In the genomic region with DNA sequence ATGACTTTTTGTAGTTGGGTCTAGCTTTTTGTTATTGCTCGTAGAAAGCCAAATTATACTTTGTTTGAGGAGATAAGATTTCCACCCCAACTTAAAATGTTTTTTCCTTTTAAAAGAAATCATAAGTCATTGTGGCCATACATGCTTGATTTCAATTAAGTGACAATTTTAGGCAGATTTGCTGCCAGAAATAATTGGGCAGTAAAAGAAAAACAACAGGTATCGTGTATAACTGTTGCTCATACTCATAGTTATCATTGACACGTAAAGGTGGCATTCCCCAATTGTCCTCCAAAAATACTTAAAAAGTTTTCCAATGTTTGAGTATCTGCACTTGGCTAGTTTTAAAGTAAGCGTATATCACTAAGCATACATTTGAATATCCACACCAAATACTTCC, we compare ENCODE assay signal across 34 cellular contexts.
"Had no signal": no experiment of that assay in that cellular context is flagged by ENCODE, and none has a peak within 500 bp of the region (broad histone marks: within the 10 kb centered on the region; RNA-seq: fewer than 3 reads in every experiment).

No MANE protein-coding gene starts in this region.

- H3K27me3 Mint-ChIP-seq: activated CD4-positive, alpha-beta memory T cell treated with anti-CD3 and anti-CD28 coated beads for 36 hours; activated CD4-positive, alpha-beta T cell treated with anti-CD3 and anti-CD28 coated beads, Interleukin-2, amount 10 ng/mL, durations not matched to agents 24 days and 14 days; activated CD8-positive, alpha-beta memory T cell treated with anti-CD3 and anti-CD28 coated beads, Interleukin-2, amount 10 ng/mL, durations not matched to agents 7 days and 5 days; activated naive CD4-positive, alpha-beta T cell treated with anti-CD3 and anti-CD28 coated beads, Interleukin-2, amount 50 U/mL, for 24 hours; activated naive CD8-positive, alpha-beta T cell treated with anti-CD3 and anti-CD28 coated beads, Interleukin-2, amount 50 U/mL, for 24 hours had no signal

- H3K4me3 ChIP-seq: adrenal gland, body of pancreas, esophagus muscularis mucosa, gastrocnemius medialis, heart left ventricle had no signal

- H3K27ac Mint-ChIP-seq: activated CD4-positive, alpha-beta memory T cell treated with anti-CD3 and anti-CD28 coated beads for 36 hours; activated CD4-positive, alpha-beta T cell treated with anti-CD3 and anti-CD28 coated beads for 36 hours; activated CD4-positive, alpha-beta T cell treated with anti-CD3 and anti-CD28 coated beads, Interleukin-2, amount 10 ng/mL, durations not matched to agents 24 days and 14 days; activated CD8-positive, alpha-beta memory T cell treated with anti-CD3 and anti-CD28 coated beads, Interleukin-2, amount 10 ng/mL, durations not matched to agents 7 days and 5 days; activated CD8-positive, alpha-beta T cell treated with anti-CD3 and anti-CD28 coated beads, Interleukin-2, amount 10 ng/mL, durations not matched to agents 7 days and 5 days; activated naive CD4-positive, alpha-beta T cell treated with anti-CD3 and anti-CD28 coated beads for 36 hours; activated naive CD4-positive, alpha-beta T cell treated with anti-CD3 and anti-CD28 coated beads, Interleukin-2, amount 50 U/mL, for 24 hours; activated naive CD8-positive, alpha-beta T cell treated with anti-CD3 and anti-CD28 coated beads for 36 hours; activated naive CD8-positive, alpha-beta T cell treated with anti-CD3 and anti-CD28 coated beads, Interleukin-2, amount 50 U/mL, for 24 hours; activated T-helper 1 cell treated with anti-CD3 and anti-CD28 coated beads, Interleukin-12 subunit alpha, Interleukin-12 subunit beta, Interleukin-2, Interleukin-4 antibody, amounts not matched to agents 30 ng/mL and 10 ng/mL and 1 ng/mL, durations not matched to agents 14 hours and 24 hours and 36 hours; activated T-helper 2 cell treated with anti-CD3 and anti-CD28 coated beads, Interferon-gamma antibody, Interleukin-2, Interleukin-4, amounts not matched to agents 10 μg/mL and 5 μg/mL and 100 μg/mL, durations not matched to agents 14 hours and 24 hours and 36 hours; effector memory CD8-positive, alpha-beta T cell had no signal

- H3K27ac ChIP-seq: adrenal gland, body of pancreas, esophagus muscularis mucosa, foreskin keratinocyte, gastrocnemius medialis, heart left ventricle, WERI-Rb-1 had no signal

- H3K4me1 Mint-ChIP-seq: activated CD4-positive, alpha-beta T cell treated with anti-CD3 and anti-CD28 coated beads for 36 hours; activated CD4-positive, alpha-beta T cell treated with anti-CD3 and anti-CD28 coated beads, Interleukin-2, amount 10 ng/mL, durations not matched to agents 24 days and 14 days; activated CD8-positive, alpha-beta memory T cell treated with anti-CD3 and anti-CD28 coated beads, Interleukin-2, amount 10 ng/mL, durations not matched to agents 7 days and 5 days; activated naive CD4-positive, alpha-beta T cell treated with anti-CD3 and anti-CD28 coated beads, Interleukin-2, amount 50 U/mL, for 24 hours; activated naive CD8-positive, alpha-beta T cell treated with anti-CD3 and anti-CD28 coated beads for 36 hours; activated naive CD8-positive, alpha-beta T cell treated with anti-CD3 and anti-CD28 coated beads, Interleukin-2, amount 50 U/mL, for 24 hours had no signal

- ATAC-seq: activated CD4-positive, alpha-beta T cell treated with anti-CD3 and anti-CD28 coated beads for 36 hours; activated CD8-positive, alpha-beta memory T cell treated with anti-CD3 and anti-CD28 coated beads, Interleukin-2, amount 10 ng/mL, durations not matched to agents 7 days and 5 days; activated CD8-positive, alpha-beta T cell treated with anti-CD3 and anti-CD28 coated beads, Interleukin-2, amount 10 ng/mL, durations not matched to agents 7 days and 5 days; activated naive CD8-positive, alpha-beta T cell treated with anti-CD3 and anti-CD28 coated beads, Interleukin-2, amount 50 U/mL, for 24 hours; body of pancreas; effector memory CD8-positive, alpha-beta T cell; foreskin keratinocyte; gastrocnemius medialis; heart left ventricle had no signal

- H3K4me1 ChIP-seq: adrenal gland, body of pancreas, esophagus muscularis mucosa, foreskin keratinocyte, gastrocnemius medialis, heart left ventricle had no signal

- H3K36me3 Mint-ChIP-seq: activated CD4-positive, alpha-beta memory T cell treated with anti-CD3 and anti-CD28 coated beads for 36 hours; activated CD8-positive, alpha-beta memory T cell treated with anti-CD3 and anti-CD28 coated beads, Interleukin-2, amount 10 ng/mL, durations not matched to agents 7 days and 5 days; activated naive CD4-positive, alpha-beta T cell treated with anti-CD3 and anti-CD28 coated beads, Interleukin-2, amount 50 U/mL, for 24 hours; activated naive CD8-positive, alpha-beta T cell treated with anti-CD3 and anti-CD28 coated beads for 36 hours had no signal

- H3K4me3 Mint-ChIP-seq: activated CD4-positive, alpha-beta memory T cell treated with anti-CD3 and anti-CD28 coated beads for 36 hours; activated CD4-positive, alpha-beta T cell treated with anti-CD3 and anti-CD28 coated beads for 36 hours; activated CD4-positive, alpha-beta T cell treated with anti-CD3 and anti-CD28 coated beads, Interleukin-2, amount 10 ng/mL, durations not matched to agents 24 days and 14 days; activated CD8-positive, alpha-beta memory T cell treated with anti-CD3 and anti-CD28 coated beads, Interleukin-2, amount 10 ng/mL, durations not matched to agents 7 days and 5 days; activated CD8-positive, alpha-beta T cell treated with anti-CD3 and anti-CD28 coated beads, Interleukin-2, amount 10 ng/mL, durations not matched to agents 7 days and 5 days; activated naive CD4-positive, alpha-beta T cell treated with anti-CD3 and anti-CD28 coated beads for 36 hours; activated naive CD4-positive, alpha-beta T cell treated with anti-CD3 and anti-CD28 coated beads, Interleukin-2, amount 50 U/mL, for 24 hours; activated naive CD8-positive, alpha-beta T cell treated with anti-CD3 and anti-CD28 coated beads for 36 hours; activated naive CD8-positive, alpha-beta T cell treated with anti-CD3 and anti-CD28 coated beads, Interleukin-2, amount 50 U/mL, for 24 hours; activated T-helper 1 cell treated with anti-CD3 and anti-CD28 coated beads, Interleukin-12 subunit alpha, Interleukin-12 subunit beta, Interleukin-2, Interleukin-4 antibody, amounts not matched to agents 30 ng/mL and 10 ng/mL and 1 ng/mL, durations not matched to agents 14 hours and 24 hours and 36 hours; effector memory CD8-positive, alpha-beta T cell had no signal

- H3K27me3 ChIP-seq: adrenal gland, body of pancreas, foreskin keratinocyte, gastrocnemius medialis had no signal

- DNase-seq: activated CD4-positive, alpha-beta memory T cell treated with anti-CD3 and anti-CD28 coated beads for 36 hours; activated CD4-positive, alpha-beta T cell treated with anti-CD3 and anti-CD28 coated beads for 36 hours; activated CD4-positive, alpha-beta T cell treated with anti-CD3 and anti-CD28 coated beads, Interleukin-2, amount 10 ng/mL, durations not matched to agents 24 days and 14 days; activated CD4-positive, CD25-positive, alpha-beta regulatory T cell; activated CD4-positive, CD25-positive, alpha-beta regulatory T cell treated with anti-CD3 and anti-CD28 coated beads, Interleukin-2, amount 50 U/mL, for 72 hours; activated CD8-positive, alpha-beta memory T cell treated with anti-CD3 and anti-CD28 coated beads, Interleukin-2, amount 50 U/mL, for 4 hours; activated CD8-positive, alpha-beta T cell treated with anti-CD3 and anti-CD28 coated beads, Interleukin-2, amount 10 ng/mL, durations not matched to agents 7 days and 5 days; activated effector memory CD4-positive, alpha-beta T cell treated with anti-CD3 and anti-CD28 coated beads, Interleukin-2, amount 50 U/mL, for 16 hours; activated naive CD4-positive, alpha-beta T cell treated with anti-CD3 and anti-CD28 coated beads for 36 hours; activated naive CD8-positive, alpha-beta T cell treated with anti-CD3 and anti-CD28 coated beads for 36 hours; activated naive CD8-positive, alpha-beta T cell treated with anti-CD3 and anti-CD28 coated beads, Interleukin-2, amount 50 U/mL, for 24 hours; activated T-cell treated with anti-CD3 and anti-CD28 coated beads, Interleukin-2, amount 50 U/mL, for 1 hour; activated T-cell treated with anti-CD3 and anti-CD28 coated beads, Interleukin-2, amount 50 U/mL, for 48 hours; adrenal gland; amygdala; aorta; body of pancreas; caudate nucleus; cortex of kidney; dermis blood vessel endothelial cell; effector CD4-positive, alpha-beta T cell; effector memory CD8-positive, alpha-beta T cell; erythroblast; foreskin keratinocyte; gastrocnemius medialis; glutamatergic neuron; heart left ventricle; T-helper 2 cell; WERI-Rb-1 had no signal

- H3K9me3 ChIP-seq: adrenal gland, body of pancreas, esophagus muscularis mucosa, gastrocnemius medialis, heart left ventricle had no signal

- H3K36me3 ChIP-seq: adrenal gland, esophagus muscularis mucosa, gastrocnemius medialis, heart left ventricle, WERI-Rb-1 had no signal

- H3K9me3 Mint-ChIP-seq: activated CD4-positive, alpha-beta memory T cell treated with anti-CD3 and anti-CD28 coated beads for 36 hours; activated CD4-positive, alpha-beta T cell treated with anti-CD3 and anti-CD28 coated beads, Interleukin-2, amount 10 ng/mL, durations not matched to agents 24 days and 14 days; activated naive CD4-positive, alpha-beta T cell treated with anti-CD3 and anti-CD28 coated beads for 36 hours; activated naive CD4-positive, alpha-beta T cell treated with anti-CD3 and anti-CD28 coated beads, Interleukin-2, amount 50 U/mL, for 24 hours; activated naive CD8-positive, alpha-beta T cell treated with anti-CD3 and anti-CD28 coated beads for 36 hours; activated naive CD8-positive, alpha-beta T cell treated with anti-CD3 and anti-CD28 coated beads, Interleukin-2, amount 50 U/mL, for 24 hours; activated T-helper 1 cell treated with anti-CD3 and anti-CD28 coated beads, Interleukin-12 subunit alpha, Interleukin-12 subunit beta, Interleukin-2, Interleukin-4 antibody, amounts not matched to agents 30 ng/mL and 10 ng/mL and 1 ng/mL, durations not matched to agents 14 hours and 24 hours and 36 hours; activated T-helper 2 cell treated with anti-CD3 and anti-CD28 coated beads, Interferon-gamma antibody, Interleukin-2, Interleukin-4, amounts not matched to agents 10 μg/mL and 5 μg/mL and 100 μg/mL, durations not matched to agents 14 hours and 24 hours and 36 hours; effector memory CD8-positive, alpha-beta T cell had no signal
